ENCODE assay signal across 8 cellular contexts in genomic region chr3:172512363-172512762, GRCh38. TPM values are rescaled to one million over a fixed set of nuclear protein-coding genes. Genes with fewer than 3 reads are reported as not detected.
A peak's percentile ranks its signal among the peaks of the same experiment; 100 is the strongest.
DNase-seq lines count a peak whose midpoint lies in the region; ATAC-seq and TF ChIP-seq lines count a peak whose summit lies in the region.

No MANE protein-coding gene starts in this region.

- 46 to 79% methylated on average over 4 of the region's 4 CpGs for WGBS in sigmoid colon, 2 donors

- TF ChIP-seq CTCF in sigmoid colon (IDR thresholded peaks at IDR 0.05), result no peak

- intact Hi-C loops in sigmoid colon (cut with DNase I), result no loop called here

- no peak for TF ChIP-seq EP300 in sigmoid colon (IDR thresholded peaks at IDR 0.05)

- no peaks in the 10 kb centered on the region for H3K27me3 Mint-ChIP-seq in T-helper 17 cell

- peak; percentile 72 for ATAC-seq in GM18870 (IDR thresholded peaks at IDR 0.05; ENCODE audit: unreplicated experiment)
- ATAC-seq in HG03039 (IDR thresholded peaks at IDR 0.05; ENCODE audit: unreplicated experiment), result peak; percentile 72
- ATAC-seq in T-helper 17 cell, result peak; percentile 67

- peaks cover 18% of the 10 kb centered on the region for H3K36me3 Mint-ChIP-seq in T-helper 17 cell (ENCODE audit: low read depth)

- peak overlapping the region; percentile 87 for H3K4me3 Mint-ChIP-seq in T-helper 17 cell

- H3K4me1 Mint-ChIP-seq in T-helper 17 cell, result peaks cover 65% of the 10 kb centered on the region

- H3K4me3 ChIP-seq in sigmoid colon, result no peak overlapping the region
- no peak overlapping the region for H3K4me3 ChIP-seq in MG63

- H3K27ac ChIP-seq in sigmoid colon, result peak overlapping the region in 1 of 4 donors; percentile 45

- H3K27ac Mint-ChIP-seq in T-helper 17 cell, result peak overlapping the region; percentile 98

- DNase-seq in T-helper 17 cell (peak in 2 of 3 donors; percentile 30 to 58), dermis blood vessel endothelial cell (peak; percentile 57), sigmoid colon (peak; percentile 76), NCI-H1048 (lab: John Stamatoyannopoulos, UW) (no peak), NCI-H1092 (lab: John Stamatoyannopoulos, UW) (no peak), MG63 (no peak)

- peaks cover 0 to 36% (median 25%) of the 10 kb centered on the region in 4 donors for H3K4me1 ChIP-seq in sigmoid colon

- no peaks in the 10 kb centered on the region for H3K27me3 ChIP-seq in sigmoid colon
- no peaks in the 10 kb centered on the region for H3K27me3 ChIP-seq in MG63

- H3K36me3 ChIP-seq in sigmoid colon (peaks cover 0 to 16% (median 0%) of the 10 kb centered on the region in 4 donors), MG63 (no peaks in the 10 kb centered on the region)

- no peak for TF ChIP-seq POLR2A in sigmoid colon (IDR thresholded peaks at IDR 0.05)

- H3K9me3 ChIP-seq in T-helper 17 cell (ENCODE audit: control insufficient read depth, low read length, poor library complexity, severe bottlenecking) (no peaks in the 10 kb centered on the region), sigmoid colon (no peaks in the 10 kb centered on the region), MG63 (no peaks in the 10 kb centered on the region)

RNA-seq across cellular contexts. Expression of gene TNFSF10, which starts 10.9 kb away (rescaled TPM):
- total RNA-seq in T-helper 17 cell (10 to 100 TPM in 1 of 2 donors, 1 to 10 TPM in 1; 8.3 to 22.0 TPM), dermis blood vessel endothelial cell (169 and 180 TPM in 2 replicates), sigmoid colon (10 to 100 TPM; 17.9 to 36.4 (median 29.9) TPM)
- 10 to 100 TPM; 37.8 to 76.8 (median 51.1) TPM for polyA plus RNA-seq in sigmoid colon
- total RNA-seq in MG63 (2014; rRNA removed; shearing (Covaris generic); ENCODE audit: low replicate concordance), result not detected in 2 replicates

Comparison
In these comparisons a context has a peak if more than half of its experiments do, and no peak if none do; other contexts are left out.
1. DNase-seq: peak in T-helper 17 cell (2 of 3), dermis blood vessel endothelial cell (single experiment) and sigmoid colon (single experiment); none in NCI-H1048 (single experiment), NCI-H1092 (single experiment) and MG63 (single experiment).
2. Peak in every context shown above with its lines, with median percentiles within 50 percentile points of each other: ATAC-seq.